In genomic region chr22:42754658-42755057, GRCh38 we compare ENCODE assay signal across 1 cellular context.
TF ChIP-seq lines count a peak whose summit lies in the region.

No MANE protein-coding gene starts in this region.

TF ChIP-seq in HepG2, 621 proteins besides CTCF, POLR2A, EP300 and RAD21 (continued from another document and continues in another):
- TF ChIP-seq STAG1 (CRISPR knock-in tag; IDR thresholded peaks at IDR 0.05) (0 out of 2 replicates have a peak, but pooled peaks have one; percentile 16), ZNF337 (CRISPR knock-in tag; IDR thresholded peaks at IDR 0.05; ENCODE audit: borderline replicate concordance, low read depth) (no peak), HNRNPK (IDR thresholded peaks at IDR 0.05; ENCODE audit: low read depth, low read length, poor library complexity, severe bottlenecking) (no peak), U2AF2 (IDR thresholded peaks at IDR 0.05; ENCODE audit: low read depth, low read length) (no peak), MTF2 (CRISPR knock-in tag; IDR thresholded peaks at IDR 0.05; ENCODE audit: borderline replicate concordance) (no peak), ZNF883 (CRISPR knock-in tag; IDR thresholded peaks at IDR 0.05; ENCODE audit: not compliant biosample characterization) (no peak), ATF6 (CRISPR knock-in tag; conservative IDR thresholded peaks at IDR 0.05) (no peak), CREB1 (IDR thresholded peaks at IDR 0.05) (no peak), CREB1 (CRISPR knock-in tag; IDR thresholded peaks at IDR 0.05) (peak; percentile 64), SPEN (CRISPR knock-in tag; IDR thresholded peaks at IDR 0.05; ENCODE audit: low read depth) (no peak), ZNF382 (CRISPR knock-in tag; IDR thresholded peaks at IDR 0.05; ENCODE audit: borderline replicate concordance) (no peak), KLF15 (CRISPR knock-in tag; IDR thresholded peaks at IDR 0.05; ENCODE audit: borderline replicate concordance) (no peak), ZBTB20 (CRISPR knock-in tag; IDR thresholded peaks at IDR 0.05; ENCODE audit: borderline replicate concordance, low read depth) (no peak), SCMH1 (CRISPR knock-in tag; IDR thresholded peaks at IDR 0.05; ENCODE audit: borderline replicate concordance) (no peak), PHB2 (IDR thresholded peaks at IDR 0.05; ENCODE audit: partially characterized antibody) (no peak), CBX2 (IDR thresholded peaks at IDR 0.05; ENCODE audit: low read depth, low read length) (no peak), CBX2 (CRISPR knock-in tag; IDR thresholded peaks at IDR 0.05; ENCODE audit: low read depth) (no peak), POLR2AphosphoS5 (IDR thresholded peaks at IDR 0.05; ENCODE audit: low read depth, low read length) (no peak), DPF2 (CRISPR knock-in tag; IDR thresholded peaks at IDR 0.05; ENCODE audit: borderline replicate concordance, low read depth) (peak; percentile 77), ZNF292 (CRISPR knock-in tag; IDR thresholded peaks at IDR 0.05; ENCODE audit: borderline replicate concordance, low read depth) (peak; percentile 40), ZNF724P (CRISPR knock-in tag; IDR thresholded peaks at IDR 0.05; ENCODE audit: borderline replicate concordance) (no peak), ZSCAN25 (CRISPR knock-in tag; IDR thresholded peaks at IDR 0.05) (peak; percentile 67), ZNF501 (CRISPR knock-in tag; IDR thresholded peaks at IDR 0.05) (no peak), RBAK (CRISPR knock-in tag; IDR thresholded peaks at IDR 0.05) (no peak), ZNF138 (CRISPR knock-in tag; IDR thresholded peaks at IDR 0.05; ENCODE audit: low read depth) (no peak), ZNF740 (CRISPR knock-in tag; IDR thresholded peaks at IDR 0.05) (no peak), RFX5 (IDR thresholded peaks at IDR 0.05; ENCODE audit: low read depth, low read length) (no peak), ZNF841 (CRISPR knock-in tag; IDR thresholded peaks at IDR 0.05; ENCODE audit: borderline replicate concordance) (no peak), HNF4G (IDR thresholded peaks at IDR 0.05; ENCODE audit: borderline replicate concordance, low read depth, low read length) (peak; percentile 30; the same call in 1 of the 2 replicates), HNF4G (CRISPR knock-in tag; IDR thresholded peaks at IDR 0.05; ENCODE audit: borderline replicate concordance, low read depth) (no peak), ZNF350 (CRISPR knock-in tag; IDR thresholded peaks at IDR 0.05; ENCODE audit: borderline replicate concordance, low read depth) (no peak), ZNF75D (CRISPR knock-in tag; IDR thresholded peaks at IDR 0.05; ENCODE audit: borderline replicate concordance) (no peak), SP4 (CRISPR knock-in tag; IDR thresholded peaks at IDR 0.05) (no peak), ELF1 (CRISPR knock-in tag; IDR thresholded peaks at IDR 0.05) (no peak), ZNF570 (CRISPR knock-in tag; IDR thresholded peaks at IDR 0.05; ENCODE audit: borderline replicate concordance) (no peak), NFRKB (IDR thresholded peaks at IDR 0.05) (no peak), YY1 (IDR thresholded peaks at IDR 0.05; ENCODE audit: insufficient read depth, insufficient replicate concordance, low read depth, low read length) (no peak), ZNF652 (CRISPR knock-in tag; IDR thresholded peaks at IDR 0.05; ENCODE audit: borderline replicate concordance, low read depth) (no peak), ZNF256 (CRISPR knock-in tag; conservative IDR thresholded peaks at IDR 0.05) (no peak), CHCHD3 (CRISPR knock-in tag; IDR thresholded peaks at IDR 0.05) (no peak), ZBTB42 (CRISPR knock-in tag; IDR thresholded peaks at IDR 0.05) (no peak), NR2F6 (IDR thresholded peaks at IDR 0.05) (peak; percentile 46; the same call in 1 of the 2 replicates), NR2F6 (CRISPR knock-in tag; IDR thresholded peaks at IDR 0.05) (peak; percentile 72), ZNF432 (CRISPR knock-in tag; IDR thresholded peaks at IDR 0.05; ENCODE audit: borderline replicate concordance) (no peak), SOX13 (IDR thresholded peaks at IDR 0.05) (peak; percentile 61; the same call in 1 of the 2 replicates), SOX13 (CRISPR knock-in tag; conservative IDR thresholded peaks at IDR 0.05 in 1 of 2, IDR thresholded peaks at IDR 0.05 in 1 of 2) (peak in 1 of 2 experiments; percentile 76; a peak in 2 of 4 replicates), FIP1L1 (IDR thresholded peaks at IDR 0.05; ENCODE audit: borderline replicate concordance, insufficient read depth, low read depth, low read length) (0 out of 2 replicates have a peak, but pooled peaks have one; percentile 56), TGIF2 (CRISPR knock-in tag; IDR thresholded peaks at IDR 0.05) (no peak), ZNF34 (CRISPR knock-in tag; IDR thresholded peaks at IDR 0.05; ENCODE audit: borderline replicate concordance) (no peak), NCOA5 (CRISPR knock-in tag; IDR thresholded peaks at IDR 0.05) (no peak), ZNF550 (CRISPR knock-in tag; IDR thresholded peaks at IDR 0.05; ENCODE audit: borderline replicate concordance) (no peak), REL (CRISPR knock-in tag; conservative IDR thresholded peaks at IDR 0.05) (no peak), HMG20B (CRISPR knock-in tag; conservative IDR thresholded peaks at IDR 0.05) (no peak), REXO4 (CRISPR knock-in tag; IDR thresholded peaks at IDR 0.05; ENCODE audit: borderline replicate concordance) (no peak), ZNF878 (CRISPR knock-in tag; IDR thresholded peaks at IDR 0.05) (no peak)
- TF ChIP-seq, protein P1, sequence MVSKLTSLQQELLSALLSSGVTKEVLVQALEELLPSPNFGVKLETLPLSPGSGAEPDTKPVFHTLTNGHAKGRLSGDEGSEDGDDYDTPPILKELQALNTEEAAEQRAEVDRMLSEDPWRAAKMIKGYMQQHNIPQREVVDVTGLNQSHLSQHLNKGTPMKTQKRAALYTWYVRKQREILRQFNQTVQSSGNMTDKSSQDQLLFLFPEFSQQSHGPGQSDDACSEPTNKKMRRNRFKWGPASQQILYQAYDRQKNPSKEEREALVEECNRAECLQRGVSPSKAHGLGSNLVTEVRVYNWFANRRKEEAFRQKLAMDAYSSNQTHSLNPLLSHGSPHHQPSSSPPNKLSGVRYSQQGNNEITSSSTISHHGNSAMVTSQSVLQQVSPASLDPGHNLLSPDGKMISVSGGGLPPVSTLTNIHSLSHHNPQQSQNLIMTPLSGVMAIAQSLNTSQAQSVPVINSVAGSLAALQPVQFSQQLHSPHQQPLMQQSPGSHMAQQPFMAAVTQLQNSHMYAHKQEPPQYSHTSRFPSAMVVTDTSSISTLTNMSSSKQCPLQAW (CRISPR knock-in tag; IDR thresholded peaks at IDR 0.05) = no peak
- TF ChIP-seq, protein P2, sequence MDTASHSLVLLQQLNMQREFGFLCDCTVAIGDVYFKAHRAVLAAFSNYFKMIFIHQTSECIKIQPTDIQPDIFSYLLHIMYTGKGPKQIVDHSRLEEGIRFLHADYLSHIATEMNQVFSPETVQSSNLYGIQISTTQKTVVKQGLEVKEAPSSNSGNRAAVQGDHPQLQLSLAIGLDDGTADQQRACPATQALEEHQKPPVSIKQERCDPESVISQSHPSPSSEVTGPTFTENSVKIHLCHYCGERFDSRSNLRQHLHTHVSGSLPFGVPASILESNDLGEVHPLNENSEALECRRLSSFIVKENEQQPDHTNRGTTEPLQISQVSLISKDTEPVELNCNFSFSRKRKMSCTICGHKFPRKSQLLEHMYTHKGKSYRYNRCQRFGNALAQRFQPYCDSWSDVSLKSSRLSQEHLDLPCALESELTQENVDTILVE (CRISPR knock-in tag; IDR thresholded peaks at IDR 0.05) = no peak
- TF ChIP-seq, protein P3, sequence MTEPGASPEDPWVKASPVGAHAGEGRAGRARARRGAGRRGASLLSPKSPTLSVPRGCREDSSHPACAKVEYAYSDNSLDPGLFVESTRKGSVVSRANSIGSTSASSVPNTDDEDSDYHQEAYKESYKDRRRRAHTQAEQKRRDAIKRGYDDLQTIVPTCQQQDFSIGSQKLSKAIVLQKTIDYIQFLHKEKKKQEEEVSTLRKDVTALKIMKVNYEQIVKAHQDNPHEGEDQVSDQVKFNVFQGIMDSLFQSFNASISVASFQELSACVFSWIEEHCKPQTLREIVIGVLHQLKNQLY (CRISPR knock-in tag; IDR thresholded peaks at IDR 0.05) = peak; percentile 53; the same call in 1 of the 2 replicates
- TF ChIP-seq, protein P4, sequence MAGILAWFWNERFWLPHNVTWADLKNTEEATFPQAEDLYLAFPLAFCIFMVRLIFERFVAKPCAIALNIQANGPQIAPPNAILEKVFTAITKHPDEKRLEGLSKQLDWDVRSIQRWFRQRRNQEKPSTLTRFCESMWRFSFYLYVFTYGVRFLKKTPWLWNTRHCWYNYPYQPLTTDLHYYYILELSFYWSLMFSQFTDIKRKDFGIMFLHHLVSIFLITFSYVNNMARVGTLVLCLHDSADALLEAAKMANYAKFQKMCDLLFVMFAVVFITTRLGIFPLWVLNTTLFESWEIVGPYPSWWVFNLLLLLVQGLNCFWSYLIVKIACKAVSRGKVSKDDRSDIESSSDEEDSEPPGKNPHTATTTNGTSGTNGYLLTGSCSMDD (CRISPR knock-in tag; IDR thresholded peaks at IDR 0.05) = no peak
- TF ChIP-seq, protein P5, sequence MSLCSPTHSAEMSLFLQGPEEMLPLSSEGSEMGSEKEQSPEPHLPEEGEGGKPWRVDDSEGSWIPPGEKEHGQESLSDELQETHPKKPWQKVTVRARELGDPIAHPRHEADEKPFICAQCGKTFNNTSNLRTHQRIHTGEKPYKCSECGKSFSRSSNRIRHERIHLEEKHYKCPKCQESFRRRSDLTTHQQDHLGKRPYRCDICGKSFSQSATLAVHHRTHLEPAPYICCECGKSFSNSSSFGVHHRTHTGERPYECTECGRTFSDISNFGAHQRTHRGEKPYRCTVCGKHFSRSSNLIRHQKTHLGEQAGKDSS (CRISPR knock-in tag; IDR thresholded peaks at IDR 0.05; ENCODE audit: borderline replicate concordance, low read depth) = no peak
- TF ChIP-seq, protein P6, sequence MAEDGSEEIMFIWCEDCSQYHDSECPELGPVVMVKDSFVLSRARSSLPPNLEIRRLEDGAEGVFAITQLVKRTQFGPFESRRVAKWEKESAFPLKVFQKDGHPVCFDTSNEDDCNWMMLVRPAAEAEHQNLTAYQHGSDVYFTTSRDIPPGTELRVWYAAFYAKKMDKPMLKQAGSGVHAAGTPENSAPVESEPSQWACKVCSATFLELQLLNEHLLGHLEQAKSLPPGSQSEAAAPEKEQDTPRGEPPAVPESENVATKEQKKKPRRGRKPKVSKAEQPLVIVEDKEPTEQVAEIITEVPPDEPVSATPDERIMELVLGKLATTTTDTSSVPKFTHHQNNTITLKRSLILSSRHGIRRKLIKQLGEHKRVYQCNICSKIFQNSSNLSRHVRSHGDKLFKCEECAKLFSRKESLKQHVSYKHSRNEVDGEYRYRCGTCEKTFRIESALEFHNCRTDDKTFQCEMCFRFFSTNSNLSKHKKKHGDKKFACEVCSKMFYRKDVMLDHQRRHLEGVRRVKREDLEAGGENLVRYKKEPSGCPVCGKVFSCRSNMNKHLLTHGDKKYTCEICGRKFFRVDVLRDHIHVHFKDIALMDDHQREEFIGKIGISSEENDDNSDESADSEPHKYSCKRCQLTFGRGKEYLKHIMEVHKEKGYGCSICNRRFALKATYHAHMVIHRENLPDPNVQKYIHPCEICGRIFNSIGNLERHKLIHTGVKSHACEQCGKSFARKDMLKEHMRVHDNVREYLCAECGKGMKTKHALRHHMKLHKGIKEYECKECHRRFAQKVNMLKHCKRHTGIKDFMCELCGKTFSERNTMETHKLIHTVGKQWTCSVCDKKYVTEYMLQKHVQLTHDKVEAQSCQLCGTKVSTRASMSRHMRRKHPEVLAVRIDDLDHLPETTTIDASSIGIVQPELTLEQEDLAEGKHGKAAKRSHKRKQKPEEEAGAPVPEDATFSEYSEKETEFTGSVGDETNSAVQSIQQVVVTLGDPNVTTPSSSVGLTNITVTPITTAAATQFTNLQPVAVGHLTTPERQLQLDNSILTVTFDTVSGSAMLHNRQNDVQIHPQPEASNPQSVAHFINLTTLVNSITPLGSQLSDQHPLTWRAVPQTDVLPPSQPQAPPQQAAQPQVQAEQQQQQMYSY (CRISPR knock-in tag; IDR thresholded peaks at IDR 0.05) = no peak
- TF ChIP-seq, protein P7, sequence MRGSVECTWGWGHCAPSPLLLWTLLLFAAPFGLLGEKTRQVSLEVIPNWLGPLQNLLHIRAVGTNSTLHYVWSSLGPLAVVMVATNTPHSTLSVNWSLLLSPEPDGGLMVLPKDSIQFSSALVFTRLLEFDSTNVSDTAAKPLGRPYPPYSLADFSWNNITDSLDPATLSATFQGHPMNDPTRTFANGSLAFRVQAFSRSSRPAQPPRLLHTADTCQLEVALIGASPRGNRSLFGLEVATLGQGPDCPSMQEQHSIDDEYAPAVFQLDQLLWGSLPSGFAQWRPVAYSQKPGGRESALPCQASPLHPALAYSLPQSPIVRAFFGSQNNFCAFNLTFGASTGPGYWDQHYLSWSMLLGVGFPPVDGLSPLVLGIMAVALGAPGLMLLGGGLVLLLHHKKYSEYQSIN (CRISPR knock-in tag; IDR thresholded peaks at IDR 0.05; ENCODE audit: borderline replicate concordance) = no peak
